In genomic region chr6:148780918-148781436, GRCh38 we compare ENCODE assay signal across 10 cellular contexts. TPM values are rescaled to one million over a fixed set of nuclear protein-coding genes. Genes with fewer than 3 reads are reported as not detected.
DNase-seq lines count a peak whose midpoint lies in the region; ATAC-seq and TF ChIP-seq lines count a peak whose summit lies in the region.
"Had no signal": no experiment of that assay in that cellular context is flagged by ENCODE, and none has a peak within 500 bp of the region (broad histone marks: within the 10 kb centered on the region; RNA-seq: fewer than 3 reads in every experiment).

No MANE protein-coding gene starts in this region.

- 40 to 69% (median 59%) methylated on average over 7 of the region's 7 CpGs for WGBS in spleen, 5 donors
- 91 to 94% methylated on average over 7 of the region's 7 CpGs for WGBS in endodermal cell (ENCODE audit: insufficient coverage in 1 of 2, insufficient read length in 1 of 2), 2 experiments

- TF ChIP-seq CTCF in spleen (IDR thresholded peaks at IDR 0.05 in 8 of 11, conservative IDR thresholded peaks at IDR 0.05 in 3 of 11), result peak in 1 of 11 experiments; percentile 5
- TF ChIP-seq CTCF in endodermal cell (conservative IDR thresholded peaks at IDR 0.05), result no peak
- no peak for TF ChIP-seq CTCF in Caco-2 (IDR thresholded peaks at IDR 0.05; ENCODE audit: insufficient read depth in 1 of 2, low read depth in 1 of 2, low read length in 1 of 2, severe bottlenecking in 1 of 2, unreplicated experiment in 1 of 2)

- no TSS peak for BruUV-seq in Caco-2 (replicated peaks; lab: Mats Ljungman, UMichigan)

- H3K4me3 ChIP-seq in spleen, result peak overlapping the region in 1 of 8 donors; percentile 7
- H3K4me3 ChIP-seq in endodermal cell (ENCODE audit: low read length), result no peak overlapping the region
- H3K4me3 ChIP-seq in Caco-2 (ENCODE audit: low read depth, low read length), result no peak overlapping the region

- H3K9ac ChIP-seq in endodermal cell (ENCODE audit: extremely low read depth, low read length, poor library complexity, severe bottlenecking), result no peak overlapping the region

- H3K27me3 Mint-ChIP-seq in activated CD4-positive, alpha-beta T cell treated with anti-CD3 and anti-CD28 coated beads for 36 hours, result peaks cover 3% of the 10 kb centered on the region
- H3K27me3 Mint-ChIP-seq in endodermal cell (ENCODE audit: insufficient read depth) (no peaks in the 10 kb centered on the region), Caco-2 (ENCODE audit: insufficient read depth, unreplicated experiment) (peaks cover 17% of the 10 kb centered on the region)

- no peak for TF ChIP-seq POLR2A in spleen (IDR thresholded peaks at IDR 0.05)

- H3K9me3 ChIP-seq in spleen (no peaks in the 10 kb centered on the region), endodermal cell (ENCODE audit: control insufficient read depth, low read length) (no peaks in the 10 kb centered on the region), Caco-2 (no peaks in the 10 kb centered on the region)

- H3K9me3 Mint-ChIP-seq in activated CD4-positive, alpha-beta T cell treated with anti-CD3 and anti-CD28 coated beads for 36 hours (ENCODE audit: low read depth), result no peaks in the 10 kb centered on the region
- H3K9me3 Mint-ChIP-seq in endodermal cell, result no peaks in the 10 kb centered on the region
- no peaks in the 10 kb centered on the region for H3K9me3 Mint-ChIP-seq in Caco-2 (ENCODE audit: unreplicated experiment)

- H3K27me3 ChIP-seq in spleen (replicated peaks in 1 of 7) (no peaks in the 10 kb centered on the region), endodermal cell (ENCODE audit: control insufficient read depth, insufficient read depth, low read length, poor library complexity, severe bottlenecking) (no peaks in the 10 kb centered on the region), Caco-2 (replicated peaks; ENCODE audit: control insufficient read depth, insufficient read depth, low read length) (no peaks in the 10 kb centered on the region; the same call in 1 of the 2 replicates)

- no peaks in the 10 kb centered on the region for H3K36me3 Mint-ChIP-seq in activated CD4-positive, alpha-beta T cell treated with anti-CD3 and anti-CD28 coated beads for 36 hours (ENCODE audit: low read depth)
- H3K36me3 Mint-ChIP-seq in endodermal cell (ENCODE audit: low read depth), result peaks cover 6% of the 10 kb centered on the region
- H3K36me3 Mint-ChIP-seq in Caco-2 (ENCODE audit: insufficient read depth, unreplicated experiment), result no peaks in the 10 kb centered on the region

- peak overlapping the region; percentile 26 for H3K4me3 Mint-ChIP-seq in activated CD4-positive, alpha-beta T cell treated with anti-CD3 and anti-CD28 coated beads for 36 hours
- H3K4me3 Mint-ChIP-seq in endodermal cell (no peak overlapping the region), Caco-2 (ENCODE audit: unreplicated experiment) (no peak overlapping the region)

- H3K4me1 ChIP-seq in spleen, result peaks cover 8 to 55% (median 27%) of the 10 kb centered on the region in 6 donors
- no peaks in the 10 kb centered on the region for H3K4me1 ChIP-seq in endodermal cell (ENCODE audit: control insufficient read depth, insufficient read depth, low read length)
- H3K4me1 ChIP-seq in Caco-2, result no peaks in the 10 kb centered on the region

- peak overlapping the region in 7 of 8 donors; percentile 22 to 69 (median 41) for H3K27ac ChIP-seq in spleen
- H3K27ac ChIP-seq in endodermal cell (ENCODE audit: low read depth, low read length), result no peak overlapping the region

- ATAC-seq in activated CD4-positive, alpha-beta T cell treated with anti-CD3 and anti-CD28 coated beads for 36 hours, result peak; percentile 94
- ATAC-seq in GM21529 (IDR thresholded peaks at IDR 0.05; ENCODE audit: unreplicated experiment) (peak; percentile 96), HG03280 (IDR thresholded peaks at IDR 0.05; ENCODE audit: unreplicated experiment) (peak; percentile 81), esophagus mucosa (no peak)
- ATAC-seq: Panc1 had no signal

- peak overlapping the region; percentile 26 for H3K27ac Mint-ChIP-seq in activated CD4-positive, alpha-beta T cell treated with anti-CD3 and anti-CD28 coated beads for 36 hours
- no peak overlapping the region for H3K27ac Mint-ChIP-seq in endodermal cell
- H3K27ac Mint-ChIP-seq in Caco-2 (ENCODE audit: unreplicated experiment), result no peak overlapping the region

- POLR2A ChIA-PET in activated CD4-positive, alpha-beta T cell treated with anti-CD3 and anti-CD28 coated beads for 36 hours (lab: Charles Lee), result interaction anchor here (1.0 kb wide), 3 partner anchors 20 to 35 kb away, joined by 3 to 6 read pairs (median 3); no protein-coding TSS in a partner anchor
- POLR2A ChIA-PET in Caco-2 (lab: Charles Lee), result no interaction called here

- peak; percentile 16 for DNase-seq in activated CD4-positive, alpha-beta T cell treated with anti-CD3 and anti-CD28 coated beads for 36 hours
- no peak for DNase-seq in activated CD4-positive, alpha-beta T cell treated with anti-CD3 and anti-CD28 coated beads for 48 hours
- DNase-seq in spleen, result no peak
- no peak for DNase-seq in endodermal cell
- no peak for DNase-seq in Caco-2
- DNase-seq: 8988T had no signal

- intact Hi-C loops in activated CD4-positive, alpha-beta T cell treated with anti-CD3 and anti-CD28 coated beads for 36 hours (cut with DNase I, micrococcal nuclease), result loop anchor here (1.0 to 5.0 kb wide), 5 partner anchors 23 to 50 kb away; partner anchors contain the start of gene UST (in 1 of the 2)
- intact Hi-C loops in spleen (cut with DNase I; ENCODE audit: low total_unique reads), result no loop called here
- intact Hi-C loops in Caco-2 (cut with micrococcal nuclease; ENCODE audit: unreplicated experiment), result no loop called here

- peaks cover 25% of the 10 kb centered on the region for H3K4me1 Mint-ChIP-seq in activated CD4-positive, alpha-beta T cell treated with anti-CD3 and anti-CD28 coated beads for 36 hours
- H3K4me1 Mint-ChIP-seq in endodermal cell, result peaks cover 10% of the 10 kb centered on the region
- H3K4me1 Mint-ChIP-seq in Caco-2 (ENCODE audit: low read depth, unreplicated experiment), result peaks cover 5% of the 10 kb centered on the region

- H3K36me3 ChIP-seq in spleen (no peaks in the 10 kb centered on the region), endodermal cell (ENCODE audit: control insufficient read depth, insufficient read depth, low read length) (no peaks in the 10 kb centered on the region), Caco-2 (ENCODE audit: control insufficient read depth, insufficient read depth, low read length) (no peaks in the 10 kb centered on the region)

- CTCF ChIA-PET in activated CD4-positive, alpha-beta T cell treated with anti-CD3 and anti-CD28 coated beads for 36 hours (lab: Charles Lee), result interaction anchor here (0.7 to 1.8 kb wide), 8 partner anchors 11 to 56 kb away, joined by 3 to 9 read pairs (median 4); no protein-coding TSS in a partner anchor
- CTCF ChIA-PET in Caco-2 (lab: Charles Lee), result no interaction called here

RNA-seq across cellular contexts. Expression of gene UST, which starts 34.1 kb away (rescaled TPM):
- total RNA-seq in activated CD4-positive, alpha-beta T cell treated with anti-CD3 and anti-CD28 coated beads for 36 hours, result 1 to 10 TPM; 2.2 to 2.8 TPM
- total RNA-seq in spleen (10 to 100 TPM; 12.9 to 26.8 (median 16.1) TPM), endodermal cell (10 to 100 TPM; 15.3 to 16.3 TPM), Caco-2 (2022) (not detected in 2 replicates), esophagus mucosa (3.0 TPM)
- 1 to 10 TPM; 6.4 to 9.1 (median 7.2) TPM for polyA plus RNA-seq in spleen
- 16.6 TPM for polyA plus RNA-seq in endodermal cell (2013, experiment 1 of 2)
- polyA plus RNA-seq in endodermal cell (2013, experiment 2 of 2), result 15.3 TPM

Comparison
In these comparisons a context has a peak if more than half of its experiments do, and no peak if none do; other contexts are left out.
1. intact Hi-C loops: an anchor here in activated CD4-positive, alpha-beta T cell treated with anti-CD3 and anti-CD28 coated beads for 36 hours (1.0 to 5.0 kb wide); none called in spleen and Caco-2.